ENCODE assay signal across 8 cellular contexts in genomic region chr10:13586676-13587355, GRCh38. TPM values are rescaled to one million over a fixed set of nuclear protein-coding genes. Genes with fewer than 3 reads are reported as not detected.
DNase-seq lines count a peak whose midpoint lies in the region; ATAC-seq and TF ChIP-seq lines count a peak whose summit lies in the region.

Gene PRPF18 (plus strand): TSS chr10:13586965. CDS start chr10:13587087, 122 bp downstream.

- H3K36me3 Mint-ChIP-seq in activated naive CD8-positive, alpha-beta T cell treated with anti-CD3 and anti-CD28 coated beads, Interleukin-2, amount 10 ng/mL, durations not matched to agents 7 days and 5 days, result peaks cover 3% of the 10 kb centered on the region
- H3K36me3 Mint-ChIP-seq in osteocyte (ENCODE audit: unreplicated experiment), result peaks cover 1% of the 10 kb centered on the region

- POLR2A ChIA-PET in activated naive CD8-positive, alpha-beta T cell treated with anti-CD3 and anti-CD28 coated beads, Interleukin-2, amount 10 ng/mL, durations not matched to agents 7 days and 5 days (lab: Charles Lee), result interaction anchor here (0.7 to 1.7 kb wide), 4 partner anchors 19 to 425 kb away, joined by 3 read pairs; partner anchors contain the start of gene MCM10

- DNase-seq in NCI-H128 (lab: John Stamatoyannopoulos, UW; ENCODE audit: unreplicated experiment), result peak; percentile 75
- DNase-seq in activated naive CD8-positive, alpha-beta T cell treated with anti-CD3 and anti-CD28 coated beads, Interleukin-2, amount 10 ng/mL, durations not matched to agents 7 days and 5 days, result peak; percentile 93
- DNase-seq in head of caudate nucleus, result peak; percentile 86 to 98 (median 96)
- DNase-seq in osteocyte (ENCODE audit: extremely low spot score, unreplicated experiment), result peak; percentile 96

- peaks cover 6% of the 10 kb centered on the region for H3K27me3 Mint-ChIP-seq in activated naive CD8-positive, alpha-beta T cell treated with anti-CD3 and anti-CD28 coated beads, Interleukin-2, amount 10 ng/mL, durations not matched to agents 7 days and 5 days
- peaks cover 39% of the 10 kb centered on the region for H3K27me3 Mint-ChIP-seq in osteocyte (ENCODE audit: unreplicated experiment)

- no peaks in the 10 kb centered on the region for H4K20me1 ChIP-seq in SU-DHL-6 (ENCODE audit: low read depth, low read length)

- H2AFZ ChIP-seq in SU-DHL-6 (ENCODE audit: low read depth, low read length, severe bottlenecking), result peak within 1 kb of the TSS; percentile 77

- peak within 1 kb of the TSS; percentile 92 for H3K4me3 ChIP-seq in SU-DHL-6 (ENCODE audit: insufficient read depth, low read length, poor library complexity, severe bottlenecking)
- peak within 1 kb of the TSS; percentile 77 for H3K4me3 ChIP-seq in thymus (ENCODE audit: low read length)

- under 1% methylated on average over 38 of the region's 38 CpGs for WGBS in thymus

- no peaks in the 10 kb centered on the region for H3F3A ChIP-seq in SU-DHL-6 (ENCODE audit: insufficient read depth)

- H3K4me3 Mint-ChIP-seq in activated naive CD8-positive, alpha-beta T cell treated with anti-CD3 and anti-CD28 coated beads, Interleukin-2, amount 10 ng/mL, durations not matched to agents 7 days and 5 days, result peak within 1 kb of the TSS; percentile 97
- H3K4me3 Mint-ChIP-seq in osteocyte (ENCODE audit: unreplicated experiment), result peak within 1 kb of the TSS; percentile 99

- no peak within 1 kb of the TSS for H3K27ac ChIP-seq in SU-DHL-6 (ENCODE audit: low read depth, low read length)
- peak within 1 kb of the TSS; percentile 64 for H3K27ac ChIP-seq in thymus (ENCODE audit: low read depth)

- TF ChIP-seq CTCF in GM12873 (IDR thresholded peaks at IDR 0.05; ENCODE audit: insufficient read depth, low read depth, low read length, missing control alignments) (peak; percentile 99), SU-DHL-6 (IDR thresholded peaks at IDR 0.05; ENCODE audit: insufficient read depth, low read length, poor library complexity, severe bottlenecking) (peak; percentile 91), osteocyte (IDR thresholded peaks at IDR 0.05) (peak; percentile 98)

- H3K36me3 ChIP-seq in SU-DHL-6 (ENCODE audit: low read length), result no peaks in the 10 kb centered on the region
- peaks cover 4% of the 10 kb centered on the region for H3K36me3 ChIP-seq in thymus (ENCODE audit: control insufficient read depth, insufficient read depth)

- no peaks in the 10 kb centered on the region for H3K9me3 Mint-ChIP-seq in activated naive CD8-positive, alpha-beta T cell treated with anti-CD3 and anti-CD28 coated beads, Interleukin-2, amount 10 ng/mL, durations not matched to agents 7 days and 5 days
- H3K9me3 Mint-ChIP-seq in osteocyte (ENCODE audit: unreplicated experiment), result no peaks in the 10 kb centered on the region

- H3K4me2 ChIP-seq in SU-DHL-6 (ENCODE audit: low read depth, low read length, poor library complexity, severe bottlenecking), result peak within 1 kb of the TSS; percentile 63

- no peaks in the 10 kb centered on the region for H3K9me2 ChIP-seq in SU-DHL-6 (replicated peaks; ENCODE audit: insufficient read depth, low read length)

- H3K4me1 Mint-ChIP-seq in activated naive CD8-positive, alpha-beta T cell treated with anti-CD3 and anti-CD28 coated beads, Interleukin-2, amount 10 ng/mL, durations not matched to agents 7 days and 5 days, result peaks cover 20% of the 10 kb centered on the region
- H3K4me1 Mint-ChIP-seq in osteocyte (ENCODE audit: unreplicated experiment), result peaks cover 22% of the 10 kb centered on the region

- ATAC-seq in HG02759 (IDR thresholded peaks at IDR 0.05; ENCODE audit: unreplicated experiment), result peak; percentile 100
- ATAC-seq in activated naive CD8-positive, alpha-beta T cell treated with anti-CD3 and anti-CD28 coated beads, Interleukin-2, amount 10 ng/mL, durations not matched to agents 7 days and 5 days (ENCODE audit: low read depth), result peak; percentile 99

- H3K9me3 ChIP-seq in SU-DHL-6 (ENCODE audit: insufficient read depth, low read length), result no peaks in the 10 kb centered on the region
- H3K9me3 ChIP-seq in thymus (ENCODE audit: control insufficient read depth), result no peaks in the 10 kb centered on the region

- peak within 1 kb of the TSS; percentile 75 for H3K9ac ChIP-seq in SU-DHL-6 (ENCODE audit: low read length)

- intact Hi-C loops in head of caudate nucleus (cut with DNase I), result no loop called here

- H3K27ac Mint-ChIP-seq in activated naive CD8-positive, alpha-beta T cell treated with anti-CD3 and anti-CD28 coated beads, Interleukin-2, amount 10 ng/mL, durations not matched to agents 7 days and 5 days, result peak within 1 kb of the TSS; percentile 98
- peak within 1 kb of the TSS; percentile 93 for H3K27ac Mint-ChIP-seq in osteocyte (ENCODE audit: unreplicated experiment)

- H3K4me1 ChIP-seq in thymus (ENCODE audit: control insufficient read depth, insufficient read depth, low read length), result peaks cover 8% of the 10 kb centered on the region

- peaks cover 32% of the 10 kb centered on the region for H3K79me2 ChIP-seq in SU-DHL-6 (ENCODE audit: insufficient read depth, low read length)

- H3K27me3 ChIP-seq in SU-DHL-6 (ENCODE audit: low read length), result no peaks in the 10 kb centered on the region
- H3K27me3 ChIP-seq in thymus (ENCODE audit: control insufficient read depth, insufficient read depth), result peaks cover 6% of the 10 kb centered on the region

RNA-seq across cellular contexts. Expression of gene PRPF18, which starts in this region (rescaled TPM):
- 10 to 100 TPM; 24.1 to 27.4 TPM for total RNA-seq in activated naive CD8-positive, alpha-beta T cell treated with anti-CD3 and anti-CD28 coated beads, Interleukin-2, amount 10 ng/mL, durations not matched to agents 7 days and 5 days
- total RNA-seq in osteocyte, result 17.9 and 19.2 TPM in 2 replicates
- 23.5 TPM for polyA plus RNA-seq in thymus
